34 cellular contexts compared by ENCODE assay signal in the genomic region with DNA sequence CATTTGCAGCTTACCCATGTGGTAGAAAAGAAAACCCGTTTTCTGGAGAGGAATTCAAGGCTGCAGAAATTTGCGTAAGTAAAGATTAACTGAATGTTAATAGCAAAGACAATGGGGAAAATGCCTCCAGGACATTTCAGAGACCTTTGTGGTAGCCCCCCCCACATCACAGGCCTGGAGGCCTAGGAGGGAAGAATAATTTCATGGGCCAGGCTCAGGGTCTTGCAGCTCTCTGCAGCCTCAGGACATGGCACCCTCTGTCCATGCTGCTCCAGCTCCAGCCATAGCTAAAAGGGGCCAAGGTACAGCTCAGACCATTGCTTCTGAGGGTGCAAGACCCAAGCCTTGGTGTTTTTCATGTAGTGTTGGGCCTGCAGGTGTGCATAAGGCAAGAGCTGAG.
DNase-seq lines count a peak whose midpoint lies in the region; ATAC-seq and TF ChIP-seq lines count a peak whose summit lies in the region.
"Had no signal": no experiment of that assay in that cellular context is flagged by ENCODE, and none has a peak within 500 bp of the region (broad histone marks: within the 10 kb centered on the region; RNA-seq: fewer than 3 reads in every experiment).

No MANE protein-coding gene starts in this region.

- H3K27ac ChIP-seq in HEK293 (ENCODE audit: extremely low read depth, low read depth, low read length) (no peak overlapping the region), lung (ENCODE audit: low read depth in 1 of 2, low read length in 1 of 2) (no peak overlapping the region), vagina (no peak overlapping the region)
- H3K27ac ChIP-seq: 22Rv1; A549; BLaER1; BLaER1 treated with 17β-estradiol and CSF1 and Interleukin-3, amounts not matched to agents 10 nM and 100 nM; C4-2B had no signal

- H3K36me3 Mint-ChIP-seq in MCF 10A (ENCODE audit: insufficient read depth, unreplicated experiment): no peaks in the 10 kb centered on the region
- H3K36me3 Mint-ChIP-seq: CD14-positive monocyte; CD4-positive, CD25-positive, alpha-beta regulatory T cell; CD8-positive, alpha-beta T cell had no signal

- DNase-seq in lung (ENCODE audit: low spot score) (peak; percentile 14), vagina (ENCODE audit: extremely low spot score in 2 of 2) (peak; percentile 25 to 40), COR-L47 (lab: John Stamatoyannopoulos, UW) (no peak), MCF 10A (ENCODE audit: unreplicated experiment) (no peak), HT-29 (ENCODE audit: low spot score) (no peak)
- DNase-seq: 8988T; ACHN; AML-193; BE2C; C1 segment of cervical spinal cord; Caco-2; Calu3; CD4-positive, alpha-beta memory T cell; CD4-positive, alpha-beta T cell; CD4-positive, CD25-positive, alpha-beta regulatory T cell; CD8-positive, alpha-beta memory T cell; CD8-positive, alpha-beta T cell; DMS 273 treated with DMSO at 0.1 percent for 48 hours; DMS153; DMS53; DMS79; DMS79 treated with DMSO at 0.1 percent for 48 hours; DND-41; EL had no signal

- peaks cover 8% of the 10 kb centered on the region for H3K9me3 Mint-ChIP-seq in MCF 10A (ENCODE audit: unreplicated experiment)

- intact Hi-C loops in vagina (cut with DNase I) (no loop called here), MCF 10A (cut with micrococcal nuclease) (no loop called here)

- H3K4me1 Mint-ChIP-seq in MCF 10A (ENCODE audit: insufficient read depth, unreplicated experiment): no peaks in the 10 kb centered on the region
- H3K4me1 Mint-ChIP-seq: B cell; CD14-positive monocyte; CD4-positive, alpha-beta memory T cell; CD4-positive, CD25-positive, alpha-beta regulatory T cell; CD8-positive, alpha-beta memory T cell had no signal

- CTCF ChIA-PET in HEK293 (lab: Yijun Ruan, JAX) (no interaction called here), MCF 10A (lab: Yijun Ruan, JAX) (interaction anchor here (0.6 to 1.4 kb wide), 3 partner anchors 10 to 400 kb away, joined by 4 to 11 read pairs (median 5); no protein-coding TSS in a partner anchor)

- WGBS in lung, 2 donors: 95% methylated on average over 2 of the region's 2 CpGs

- no peak for TF ChIP-seq CTCF in HEK293 (tag by site-specific recombination; IDR thresholded peaks at IDR 0.05)
- no peak for TF ChIP-seq CTCF in lung (IDR thresholded peaks at IDR 0.05; ENCODE audit: control extremely low read depth, extremely low read depth)
- TF ChIP-seq CTCF in vagina (IDR thresholded peaks at IDR 0.05): no peak
- no peak for TF ChIP-seq CTCF in MCF 10A (IDR thresholded peaks at IDR 0.05; ENCODE audit: unreplicated experiment)

- no peak for TF ChIP-seq POLR2A in vagina (IDR thresholded peaks at IDR 0.05)

- H3K36me3 ChIP-seq in HEK293 (ENCODE audit: control insufficient read depth in 2 of 2, insufficient read depth in 1 of 2, low read length in 2 of 2) (no peaks in the 10 kb centered on the region), lung (ENCODE audit: control insufficient read depth in 2 of 2, insufficient read depth in 2 of 2, low read length in 2 of 2) (no peaks in the 10 kb centered on the region), vagina (no peaks in the 10 kb centered on the region)
- H3K36me3 ChIP-seq: BE2C; BLaER1; BLaER1 treated with 17β-estradiol and CSF1 and Interleukin-3, amounts not matched to agents 10 nM and 100 nM had no signal

- no peak overlapping the region for H3K27ac Mint-ChIP-seq in MCF 10A (ENCODE audit: low read depth, unreplicated experiment)
- H3K27ac Mint-ChIP-seq: B cell; CD14-positive monocyte; CD4-positive, alpha-beta memory T cell; CD4-positive, alpha-beta T cell; CD4-positive, CD25-positive, alpha-beta regulatory T cell; CD8-positive, alpha-beta memory T cell; CD8-positive, alpha-beta T cell had no signal

- BruUV-seq in MCF 10A (replicated peaks; lab: Mats Ljungman, UMichigan): no TSS peak

- peaks cover 24% of the 10 kb centered on the region for H3K27me3 Mint-ChIP-seq in MCF 10A (ENCODE audit: insufficient read depth, unreplicated experiment)

- H3K4me3 ChIP-seq in HEK293 (ENCODE audit: low read depth, low read length) (no peak overlapping the region), iPS-18c (ENCODE audit: insufficient read depth, low read depth, low read length) (0 out of 2 replicates have a peak overlapping the region, but pooled peaks have one; percentile 15), lung (no peak overlapping the region), vagina (no peak overlapping the region)
- H3K4me3 ChIP-seq: A549; BLaER1; BLaER1 treated with 17β-estradiol and CSF1 and Interleukin-3, amounts not matched to agents 10 nM and 100 nM had no signal

- H3K27me3 ChIP-seq in lung (ENCODE audit: control insufficient read depth, insufficient read depth) (no peaks in the 10 kb centered on the region), vagina (no peaks in the 10 kb centered on the region)
- H3K27me3 ChIP-seq: BLaER1; BLaER1 treated with 17β-estradiol and CSF1 and Interleukin-3, amounts not matched to agents 10 nM and 100 nM had no signal

- no peaks in the 10 kb centered on the region for H3K9me3 ChIP-seq in HEK293 (ENCODE audit: control insufficient read depth, insufficient read depth, low read depth, low read length)
- H3K9me3 ChIP-seq in iPS-18c (ENCODE audit: control insufficient read depth, insufficient read depth, low read length): no peaks in the 10 kb centered on the region
- H3K9me3 ChIP-seq in lung (ENCODE audit: control insufficient read depth in 2 of 2, insufficient read depth in 1 of 2, low read length in 1 of 2): peaks cover 0 to 2% of the 10 kb centered on the region in 2 donors
- H3K9me3 ChIP-seq in vagina: no peaks in the 10 kb centered on the region
- H3K9me3 ChIP-seq: BE2C, Caco-2 had no signal

- no peak overlapping the region for H3K4me3 Mint-ChIP-seq in MCF 10A (ENCODE audit: unreplicated experiment)
- H3K4me3 Mint-ChIP-seq: B cell; CD14-positive monocyte; CD4-positive, alpha-beta memory T cell; CD4-positive, alpha-beta T cell; CD4-positive, CD25-positive, alpha-beta regulatory T cell; CD8-positive, alpha-beta memory T cell; CD8-positive, alpha-beta T cell had no signal

- H3K4me1 ChIP-seq in HEK293 (ENCODE audit: control insufficient read depth, insufficient read depth, low read length) (no peaks in the 10 kb centered on the region), lung (ENCODE audit: control insufficient read depth in 2 of 2, insufficient read depth in 2 of 2, low read length in 2 of 2) (no peaks in the 10 kb centered on the region), vagina (no peaks in the 10 kb centered on the region)
- H3K4me1 ChIP-seq: A549, BE2C, Caco-2 had no signal

- ATAC-seq in lung (ENCODE audit: insufficient read depth, low FRiP score) (no peak), HG03354 (IDR thresholded peaks at IDR 0.05; ENCODE audit: poor library complexity, severe bottlenecking, unreplicated experiment) (no peak)
- ATAC-seq: A549; CD8-positive, alpha-beta T cell had no signal

- POLR2A ChIA-PET in HEK293 (lab: Yijun Ruan, JAX): no interaction called here
- POLR2A ChIA-PET in MCF 10A (lab: Yijun Ruan, JAX): interaction anchor here (0.7 kb wide), 1 partner anchor 507 kb away, joined by 3 read pairs; no protein-coding TSS in a partner anchor

TF ChIP-seq in HEK293, 187 proteins besides CTCF, POLR2A, EP300 and RAD21:
- TF ChIP-seq SETDB1 (IDR thresholded peaks at IDR 0.05; ENCODE audit: insufficient read length, low read length): peak; percentile 23
- TF ChIP-seq ZNF585B (tag by site-specific recombination; IDR thresholded peaks at IDR 0.05): peak; percentile 97
- TF ChIP-seq ZNF391 (tag by site-specific recombination; IDR thresholded peaks at IDR 0.05; ENCODE audit: borderline replicate concordance, low read depth): no peak

Comparison
In these comparisons a context has a peak if more than half of its experiments do, and no peak if none do; other contexts are left out.
1. DNase-seq: peak in lung (single experiment) and vagina (2 of 2); none in COR-L47 (single experiment), MCF 10A (single experiment) and HT-29 (single experiment).